In the genomic region with DNA sequence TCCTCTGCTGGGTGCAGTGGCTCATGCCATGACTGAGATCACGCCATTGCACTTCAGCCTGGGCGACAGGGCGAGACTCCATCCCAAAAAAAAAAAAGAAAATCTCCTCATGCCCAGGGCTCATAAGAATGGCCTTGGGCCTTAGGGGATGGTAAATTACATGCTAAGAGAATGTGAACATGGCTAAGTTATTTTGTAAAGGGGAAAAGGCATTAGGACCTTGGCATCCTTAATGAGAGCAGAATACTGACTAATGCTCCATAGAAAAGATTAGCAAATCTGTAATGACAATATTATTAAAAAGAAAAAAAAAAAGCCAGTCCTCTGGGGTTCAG, we compare ENCODE assay signal across 18 cellular contexts. TPM values are rescaled to one million over a fixed set of nuclear protein-coding genes. Genes with fewer than 3 reads are reported as not detected.
DNase-seq lines count a peak whose midpoint lies in the region; ATAC-seq and TF ChIP-seq lines count a peak whose summit lies in the region.
"Had no signal": no experiment of that assay in that cellular context is flagged by ENCODE, and none has a peak within 500 bp of the region (broad histone marks: within the 10 kb centered on the region; RNA-seq: fewer than 3 reads in every experiment).

No MANE protein-coding gene starts in this region.

- peak overlapping the region; percentile 33 for H3K4me2 ChIP-seq in GM23248 (ENCODE audit: unreplicated experiment)
- H3K4me2 ChIP-seq: PC-9 had no signal

- H3K27me3 ChIP-seq in GM23248 (replicated peaks; ENCODE audit: insufficient read depth) (no peaks in the 10 kb centered on the region), neutrophil (no peaks in the 10 kb centered on the region), foreskin keratinocyte (peaks cover 13% of the 10 kb centered on the region)
- H3K27me3 ChIP-seq: esophagus squamous epithelium had no signal

- no peaks in the 10 kb centered on the region for H4K20me1 ChIP-seq in GM23248 (ENCODE audit: insufficient read depth)

- DNase-seq in activated CD4-positive, alpha-beta T cell treated with anti-CD3 and anti-CD28 coated beads, Interleukin-2, amount 10 ng/mL, durations not matched to agents 24 days and 14 days = no peak
- DNase-seq in activated CD4-positive, alpha-beta T cell treated with anti-CD3 and anti-CD28 coated beads, Interleukin-2, amount 50 U/mL, for 1 hour = no peak
- no peak for DNase-seq in GM23248
- no peak for DNase-seq in DMS53 treated with DMSO at 0.1 percent for 48 hours (lab: John Stamatoyannopoulos, UW; ENCODE audit: unreplicated experiment)
- no peak for DNase-seq in foreskin keratinocyte
- DNase-seq in HuH-7 (ENCODE audit: low spot score) = no peak
- DNase-seq: esophagus squamous epithelium, islet precursor cell, NCI-H1417 treated with DMSO at 0.1 percent for 48 hours, NCI-H2171 treated with DMSO at 0.1 percent for 48 hours, PC-9 had no signal

- H3K36me3 ChIP-seq in GM23248 (ENCODE audit: low read depth) (no peaks in the 10 kb centered on the region), neutrophil (no peaks in the 10 kb centered on the region)
- H3K36me3 ChIP-seq: esophagus squamous epithelium, tibial nerve had no signal

- no peak overlapping the region for H2AFZ ChIP-seq in GM23248
- H2AFZ ChIP-seq: PC-9 had no signal

- no peaks in the 10 kb centered on the region for H3K9me2 ChIP-seq in GM23248 (ENCODE audit: insufficient read depth)

- H3K27ac Mint-ChIP-seq in activated CD4-positive, alpha-beta T cell treated with anti-CD3 and anti-CD28 coated beads, Interleukin-2, amount 10 ng/mL, durations not matched to agents 24 days and 14 days = peak overlapping the region; percentile 69
- peak overlapping the region; percentile 58 for H3K27ac Mint-ChIP-seq in activated naive CD8-positive, alpha-beta T cell
- H3K27ac Mint-ChIP-seq: HFFc6, progenitor cell of endocrine pancreas had no signal

- H3K36me3 Mint-ChIP-seq in activated CD4-positive, alpha-beta T cell treated with anti-CD3 and anti-CD28 coated beads, Interleukin-2, amount 10 ng/mL, durations not matched to agents 24 days and 14 days (ENCODE audit: low read depth) = no peaks in the 10 kb centered on the region
- H3K36me3 Mint-ChIP-seq in activated naive CD8-positive, alpha-beta T cell = no peaks in the 10 kb centered on the region
- H3K36me3 Mint-ChIP-seq: activated naive CD4-positive, alpha-beta T cell treated with anti-CD3 and anti-CD28 coated beads, Interleukin-2, amount 50 U/mL, for 72 hours had no signal

- no peak for ATAC-seq in foreskin keratinocyte

- no peak overlapping the region for H3K9ac ChIP-seq in GM23248

- H3K9me3 ChIP-seq in GM23248 (ENCODE audit: low read depth) = no peaks in the 10 kb centered on the region
- H3K9me3 ChIP-seq in neutrophil = no peaks in the 10 kb centered on the region
- H3K9me3 ChIP-seq: esophagus squamous epithelium, tibial nerve had no signal

- H3F3A ChIP-seq in GM23248 (ENCODE audit: insufficient read depth) = no peaks in the 10 kb centered on the region

- TF ChIP-seq CTCF in neutrophil (IDR thresholded peaks at IDR 0.05) (no peak), foreskin keratinocyte (conservative IDR thresholded peaks at IDR 0.05) (no peak)

- WGBS in GM23248 (ENCODE audit: low coverage in 1 of 2, low lambda C conversion rate in 2 of 2, missing lambda C conversion rate in 2 of 2), 2 experiments = 59 to 62% methylated on average over 3 of the region's 3 CpGs

- in situ Hi-C loops in GM23248 (cut with MboI) = no loop called here

- intact Hi-C loops in activated CD4-positive, alpha-beta T cell treated with anti-CD3 and anti-CD28 coated beads, Interleukin-2, amount 10 ng/mL, durations not matched to agents 24 days and 14 days (cut with micrococcal nuclease) = no loop called here

- H3K79me2 ChIP-seq in GM23248 (ENCODE audit: insufficient read depth) = no peaks in the 10 kb centered on the region

- H3K4me3 Mint-ChIP-seq in activated CD4-positive, alpha-beta T cell treated with anti-CD3 and anti-CD28 coated beads, Interleukin-2, amount 10 ng/mL, durations not matched to agents 24 days and 14 days = peak overlapping the region; percentile 30
- H3K4me3 Mint-ChIP-seq in activated naive CD8-positive, alpha-beta T cell = peak overlapping the region; percentile 65
- H3K4me3 Mint-ChIP-seq: HFFc6, nephron had no signal

- H3K4me3 ChIP-seq in GM23248 = no peak overlapping the region
- H3K4me3 ChIP-seq in neutrophil (ENCODE audit: low read depth in 1 of 2, low read length in 1 of 2) = peak overlapping the region; percentile 6 to 17
- H3K4me3 ChIP-seq: esophagus squamous epithelium, PC-9, tibial nerve had no signal

- H3K4me1 ChIP-seq in GM23248 (ENCODE audit: insufficient read depth) (peaks cover 7% of the 10 kb centered on the region; the same call in 1 of the 2 replicates), neutrophil (ENCODE audit: control insufficient read depth in 1 of 2, insufficient read depth in 1 of 2, low read depth in 1 of 2, low read length in 1 of 2) (peaks cover 33 to 48% of the 10 kb centered on the region in 2 experiments), foreskin keratinocyte (no peaks in the 10 kb centered on the region)

- H3K9me3 Mint-ChIP-seq in activated CD4-positive, alpha-beta T cell treated with anti-CD3 and anti-CD28 coated beads, Interleukin-2, amount 10 ng/mL, durations not matched to agents 24 days and 14 days = no peaks in the 10 kb centered on the region
- H3K9me3 Mint-ChIP-seq in activated naive CD8-positive, alpha-beta T cell (ENCODE audit: low read depth) = no peaks in the 10 kb centered on the region
- H3K9me3 Mint-ChIP-seq: activated naive CD4-positive, alpha-beta T cell treated with anti-CD3 and anti-CD28 coated beads, Interleukin-2, amount 50 U/mL, for 72 hours; HFFc6; nephron had no signal

- peaks cover 12% of the 10 kb centered on the region for H3K4me1 Mint-ChIP-seq in activated CD4-positive, alpha-beta T cell treated with anti-CD3 and anti-CD28 coated beads, Interleukin-2, amount 10 ng/mL, durations not matched to agents 24 days and 14 days
- peaks cover 30% of the 10 kb centered on the region for H3K4me1 Mint-ChIP-seq in activated naive CD8-positive, alpha-beta T cell (ENCODE audit: low read depth)

- H3K27ac ChIP-seq in GM23248 (no peak overlapping the region), neutrophil (peak overlapping the region; percentile 74), foreskin keratinocyte (no peak overlapping the region)
- H3K27ac ChIP-seq: PC-9 had no signal

- H3K27me3 Mint-ChIP-seq in activated CD4-positive, alpha-beta T cell treated with anti-CD3 and anti-CD28 coated beads, Interleukin-2, amount 10 ng/mL, durations not matched to agents 24 days and 14 days = no peaks in the 10 kb centered on the region
- H3K27me3 Mint-ChIP-seq in activated naive CD8-positive, alpha-beta T cell = no peaks in the 10 kb centered on the region

RNA-seq across cellular contexts. Expression of a gene that starts 12.6 kb away (rescaled TPM):
- total RNA-seq in activated CD4-positive, alpha-beta T cell treated with anti-CD3 and anti-CD28 coated beads, Interleukin-2, amount 10 ng/mL, durations not matched to agents 24 days and 14 days = 8.6 and 10.7 TPM in 2 replicates
- 1.8 and 2.6 TPM in 2 replicates for total RNA-seq in GM23248 (2014; rRNA removed; shearing (Covaris generic))
- 6.3 and 6.7 TPM in 2 replicates for polyA plus RNA-seq in GM23248 (2016; fragmentation: Nextera tagmentation; extraction: Ambion mirVana)
- 1.8 and 2.0 TPM in 2 replicates for total RNA-seq in foreskin keratinocyte
- polyA plus RNA-seq in foreskin keratinocyte = 2.5 and 2.6 TPM in 2 replicates
